1 cellular context compared by ENCODE assay signal in the genomic region with DNA sequence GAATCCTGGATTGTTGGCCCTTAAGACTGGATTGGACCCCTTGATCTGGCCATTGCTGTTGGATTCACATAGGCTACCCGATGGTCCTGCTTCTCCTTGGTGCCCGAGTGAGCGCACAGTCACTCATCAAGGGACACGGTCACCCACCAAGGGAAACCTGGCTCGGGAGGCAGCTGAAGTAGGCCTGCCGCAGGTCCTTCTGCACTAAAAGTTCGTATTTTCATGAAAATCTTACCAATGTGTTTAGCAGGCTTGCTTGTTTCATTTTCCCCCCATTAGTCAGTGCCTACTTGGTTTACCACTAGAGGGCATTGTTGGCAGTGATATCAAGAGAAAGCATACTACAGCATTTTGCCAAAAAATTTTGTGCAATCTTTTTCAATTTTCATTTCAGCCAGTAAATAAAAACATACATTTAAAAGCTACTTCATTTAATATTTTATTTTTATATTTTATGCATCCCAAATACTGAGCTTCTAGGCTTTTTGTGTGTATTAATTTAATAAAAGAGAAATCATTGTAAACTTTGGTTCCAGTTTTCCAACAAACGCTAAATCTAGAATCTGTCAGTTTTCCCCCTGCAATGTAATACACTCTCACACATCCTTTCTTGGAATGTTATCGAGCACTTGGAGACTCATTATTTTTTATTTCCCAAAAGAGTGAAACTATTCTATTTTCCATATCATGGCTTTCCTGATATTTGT.
TF ChIP-seq lines count a peak whose summit lies in the region.

No MANE protein-coding gene starts in this region.

TF ChIP-seq in WTC11, 78 proteins besides CTCF, POLR2A, EP300 and RAD21 (continued from another document):
- TF ChIP-seq, protein P1, sequence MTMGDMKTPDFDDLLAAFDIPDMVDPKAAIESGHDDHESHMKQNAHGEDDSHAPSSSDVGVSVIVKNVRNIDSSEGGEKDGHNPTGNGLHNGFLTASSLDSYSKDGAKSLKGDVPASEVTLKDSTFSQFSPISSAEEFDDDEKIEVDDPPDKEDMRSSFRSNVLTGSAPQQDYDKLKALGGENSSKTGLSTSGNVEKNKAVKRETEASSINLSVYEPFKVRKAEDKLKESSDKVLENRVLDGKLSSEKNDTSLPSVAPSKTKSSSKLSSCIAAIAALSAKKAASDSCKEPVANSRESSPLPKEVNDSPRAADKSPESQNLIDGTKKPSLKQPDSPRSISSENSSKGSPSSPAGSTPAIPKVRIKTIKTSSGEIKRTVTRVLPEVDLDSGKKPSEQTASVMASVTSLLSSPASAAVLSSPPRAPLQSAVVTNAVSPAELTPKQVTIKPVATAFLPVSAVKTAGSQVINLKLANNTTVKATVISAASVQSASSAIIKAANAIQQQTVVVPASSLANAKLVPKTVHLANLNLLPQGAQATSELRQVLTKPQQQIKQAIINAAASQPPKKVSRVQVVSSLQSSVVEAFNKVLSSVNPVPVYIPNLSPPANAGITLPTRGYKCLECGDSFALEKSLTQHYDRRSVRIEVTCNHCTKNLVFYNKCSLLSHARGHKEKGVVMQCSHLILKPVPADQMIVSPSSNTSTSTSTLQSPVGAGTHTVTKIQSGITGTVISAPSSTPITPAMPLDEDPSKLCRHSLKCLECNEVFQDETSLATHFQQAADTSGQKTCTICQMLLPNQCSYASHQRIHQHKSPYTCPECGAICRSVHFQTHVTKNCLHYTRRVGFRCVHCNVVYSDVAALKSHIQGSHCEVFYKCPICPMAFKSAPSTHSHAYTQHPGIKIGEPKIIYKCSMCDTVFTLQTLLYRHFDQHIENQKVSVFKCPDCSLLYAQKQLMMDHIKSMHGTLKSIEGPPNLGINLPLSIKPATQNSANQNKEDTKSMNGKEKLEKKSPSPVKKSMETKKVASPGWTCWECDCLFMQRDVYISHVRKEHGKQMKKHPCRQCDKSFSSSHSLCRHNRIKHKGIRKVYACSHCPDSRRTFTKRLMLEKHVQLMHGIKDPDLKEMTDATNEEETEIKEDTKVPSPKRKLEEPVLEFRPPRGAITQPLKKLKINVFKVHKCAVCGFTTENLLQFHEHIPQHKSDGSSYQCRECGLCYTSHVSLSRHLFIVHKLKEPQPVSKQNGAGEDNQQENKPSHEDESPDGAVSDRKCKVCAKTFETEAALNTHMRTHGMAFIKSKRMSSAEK (CRISPR knock-in tag; IDR thresholded peaks at IDR 0.05; ENCODE audit: borderline replicate concordance), result no peak
- TF ChIP-seq, protein P2, sequence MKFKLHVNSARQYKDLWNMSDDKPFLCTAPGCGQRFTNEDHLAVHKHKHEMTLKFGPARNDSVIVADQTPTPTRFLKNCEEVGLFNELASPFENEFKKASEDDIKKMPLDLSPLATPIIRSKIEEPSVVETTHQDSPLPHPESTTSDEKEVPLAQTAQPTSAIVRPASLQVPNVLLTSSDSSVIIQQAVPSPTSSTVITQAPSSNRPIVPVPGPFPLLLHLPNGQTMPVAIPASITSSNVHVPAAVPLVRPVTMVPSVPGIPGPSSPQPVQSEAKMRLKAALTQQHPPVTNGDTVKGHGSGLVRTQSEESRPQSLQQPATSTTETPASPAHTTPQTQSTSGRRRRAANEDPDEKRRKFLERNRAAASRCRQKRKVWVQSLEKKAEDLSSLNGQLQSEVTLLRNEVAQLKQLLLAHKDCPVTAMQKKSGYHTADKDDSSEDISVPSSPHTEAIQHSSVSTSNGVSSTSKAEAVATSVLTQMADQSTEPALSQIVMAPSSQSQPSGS (CRISPR knock-in tag; IDR thresholded peaks at IDR 0.05; ENCODE audit: borderline replicate concordance, low read depth), result no peak
- no peak for TF ChIP-seq RORB (CRISPR knock-in tag; IDR thresholded peaks at IDR 0.05)
- TF ChIP-seq EMX1 (CRISPR knock-in tag; IDR thresholded peaks at IDR 0.05), result no peak
- no peak for TF ChIP-seq NFYB (CRISPR knock-in tag; conservative IDR thresholded peaks at IDR 0.05; ENCODE audit: low read depth)
